In genomic region chr11:110049501-110050200, GRCh38 we compare ENCODE assay signal across 1 cellular context.
TF ChIP-seq lines count a peak whose summit lies in the region.

No MANE protein-coding gene starts in this region.

TF ChIP-seq in K562, 482 proteins besides CTCF, POLR2A, EP300 and RAD21 (continued from another document):
- TF ChIP-seq FOXP4 (CRISPR knock-in tag; IDR thresholded peaks at IDR 0.05; ENCODE audit: borderline replicate concordance) (no peak), ZFP1 (CRISPR knock-in tag; IDR thresholded peaks at IDR 0.05) (no peak)
